ENCODE assay signal across 12 cellular contexts in the genomic region with DNA sequence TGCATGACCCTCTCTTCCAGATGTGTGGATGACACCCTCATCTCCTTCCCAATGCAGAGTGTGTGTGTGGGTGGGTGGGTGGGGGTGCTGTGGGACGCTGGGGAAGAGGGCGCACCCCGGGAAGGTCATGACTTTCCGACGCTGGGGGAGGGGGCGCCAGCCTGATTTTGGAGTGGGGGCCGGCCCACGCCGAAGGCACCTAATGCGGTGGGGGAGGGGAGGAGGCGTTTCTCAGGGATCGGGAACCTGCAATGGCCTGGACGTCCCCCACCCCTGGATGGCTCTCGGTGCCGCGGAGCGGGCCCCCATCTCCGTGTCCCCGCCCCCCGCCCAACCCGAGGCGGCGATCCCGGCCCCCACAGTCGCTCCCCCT. TPM values are rescaled to one million over a fixed set of nuclear protein-coding genes. Genes with fewer than 3 reads are reported as not detected.
DNase-seq lines count a peak whose midpoint lies in the region; ATAC-seq and TF ChIP-seq lines count a peak whose summit lies in the region.
"Had no signal": no experiment of that assay in that cellular context is flagged by ENCODE, and none has a peak within 500 bp of the region (broad histone marks: within the 10 kb centered on the region; RNA-seq: fewer than 3 reads in every experiment).

No MANE protein-coding gene starts in this region.

- no CpG with 5 or more reads among the region's 25 CpGs for WGBS in mesenchymal stem cell
- 3% methylated on average over 25 of the region's 25 CpGs for WGBS in thymus

- no peak overlapping the region for H2AFZ ChIP-seq in mesenchymal stem cell (ENCODE audit: low read depth, low read length)

- peaks cover 71% of the 10 kb centered on the region for H3K27me3 Mint-ChIP-seq in activated naive CD4-positive, alpha-beta T cell treated with anti-CD3 and anti-CD28 coated beads, Interleukin-2, amount 50 U/mL, for 24 hours
- peaks cover 93% of the 10 kb centered on the region for H3K27me3 Mint-ChIP-seq in WTC11 (ENCODE audit: low read depth)

- no peak overlapping the region for H2BK5ac ChIP-seq in mesenchymal stem cell (ENCODE audit: low read depth, low read length, poor library complexity, severe bottlenecking)

- H3K27me3 ChIP-seq in mesenchymal stem cell (ENCODE audit: control insufficient read depth in 1 of 2, insufficient read depth in 1 of 2, low read length in 2 of 2) (peaks cover 91 to 96% of the 10 kb centered on the region in 2 experiments), thymus (ENCODE audit: control insufficient read depth, insufficient read depth) (peaks cover 52% of the 10 kb centered on the region)
- H3K27me3 ChIP-seq: MG63 had no signal

- H2BK120ac ChIP-seq in mesenchymal stem cell (ENCODE audit: low read depth, low read length) = no peak overlapping the region

- H4K91ac ChIP-seq in mesenchymal stem cell (ENCODE audit: low read length) = no peak overlapping the region

- no peak overlapping the region for H3K27ac Mint-ChIP-seq in activated naive CD4-positive, alpha-beta T cell treated with anti-CD3 and anti-CD28 coated beads, Interleukin-2, amount 50 U/mL, for 24 hours
- H3K27ac Mint-ChIP-seq in WTC11 = no peak overlapping the region
- H3K27ac Mint-ChIP-seq: activated T-cell treated with anti-CD3 and anti-CD28 coated beads, Interleukin-2, amount 50 U/mL, for 72 hours had no signal

- no peak overlapping the region for H3K4me3 ChIP-seq in mesenchymal stem cell (ENCODE audit: insufficient read depth in 1 of 2, low read depth in 1 of 2, low read length in 2 of 2)
- peak overlapping the region; percentile 17 for H3K4me3 ChIP-seq in thymus (ENCODE audit: low read length)
- H3K4me3 ChIP-seq: MG63 had no signal

- H2BK15ac ChIP-seq in mesenchymal stem cell (ENCODE audit: low read depth, poor library complexity, severe bottlenecking) = peak overlapping the region; percentile 54

- TF ChIP-seq CTCF in WTC11 (IDR thresholded peaks at IDR 0.05) = no peak

- H3K9ac ChIP-seq in mesenchymal stem cell (ENCODE audit: low read length) = no peak overlapping the region

- H3K27ac ChIP-seq in mesenchymal stem cell (ENCODE audit: low read length, poor library complexity, severe bottlenecking) = no peak overlapping the region
- no peak overlapping the region for H3K27ac ChIP-seq in thymus (ENCODE audit: low read depth)

- H3K4me1 ChIP-seq in mesenchymal stem cell (ENCODE audit: control insufficient read depth, insufficient read depth, low read depth, low read length) = peaks cover 12% of the 10 kb centered on the region
- H3K4me1 ChIP-seq in thymus (ENCODE audit: control insufficient read depth, insufficient read depth, low read length) = no peaks in the 10 kb centered on the region

- H2BK12ac ChIP-seq in mesenchymal stem cell (ENCODE audit: low read length in 2 of 2) = no peak overlapping the region

- no peaks in the 10 kb centered on the region for H3K9me3 ChIP-seq in mesenchymal stem cell (ENCODE audit: control insufficient read depth, low read length)
- no peaks in the 10 kb centered on the region for H3K9me3 ChIP-seq in thymus (ENCODE audit: control insufficient read depth)
- H3K9me3 ChIP-seq: MG63 had no signal

- no peaks in the 10 kb centered on the region for H3K36me3 Mint-ChIP-seq in activated naive CD4-positive, alpha-beta T cell treated with anti-CD3 and anti-CD28 coated beads, Interleukin-2, amount 50 U/mL, for 24 hours
- no peaks in the 10 kb centered on the region for H3K36me3 Mint-ChIP-seq in WTC11

- no peak overlapping the region for H2AK5ac ChIP-seq in mesenchymal stem cell (ENCODE audit: low read length, severe bottlenecking)

- H3K4ac ChIP-seq in mesenchymal stem cell (ENCODE audit: low read depth in 1 of 2, low read length in 2 of 2) = no peak overlapping the region

- H3K36me3 ChIP-seq in mesenchymal stem cell (ENCODE audit: control insufficient read depth in 1 of 2, insufficient read depth in 2 of 2, low read depth in 1 of 2, low read length in 2 of 2) (no peaks in the 10 kb centered on the region), thymus (ENCODE audit: control insufficient read depth, insufficient read depth) (no peaks in the 10 kb centered on the region)
- H3K36me3 ChIP-seq: MG63 had no signal

- POLR2A ChIA-PET in WTC11 (lab: Charles Lee) = no interaction called here

- ATAC-seq in WTC11 = no peak

- H3K79me1 ChIP-seq in mesenchymal stem cell (replicated peaks; ENCODE audit: low read length, poor library complexity, severe bottlenecking) = no peaks in the 10 kb centered on the region

- no peak overlapping the region for H3K18ac ChIP-seq in mesenchymal stem cell (ENCODE audit: low read depth in 1 of 2, low read length in 2 of 2)

- H3K14ac ChIP-seq in mesenchymal stem cell (ENCODE audit: low read length in 2 of 2) = no peak overlapping the region

- H3K23ac ChIP-seq in mesenchymal stem cell (ENCODE audit: low read length in 2 of 2) = no peak overlapping the region

- peak overlapping the region; percentile 50 for H3K4me3 Mint-ChIP-seq in activated naive CD4-positive, alpha-beta T cell treated with anti-CD3 and anti-CD28 coated beads, Interleukin-2, amount 50 U/mL, for 24 hours
- H3K4me3 Mint-ChIP-seq in WTC11 = peak overlapping the region; percentile 69

- H4K8ac ChIP-seq in mesenchymal stem cell (ENCODE audit: low read length) = no peak overlapping the region

- DNase-seq in activated naive CD4-positive, alpha-beta T cell treated with anti-CD3 and anti-CD28 coated beads, Interleukin-2, amount 50 U/mL, for 16 hours = no peak
- DNase-seq in WTC11 (ENCODE audit: low spot score) (no peak), mesenchymal stem cell (no peak), NCI-H2107 (lab: John Stamatoyannopoulos, UW) (no peak), NCI-H187 (lab: John Stamatoyannopoulos, UW) (no peak)
- no peak for DNase-seq in activated CD4-positive, alpha-beta T cell treated with anti-CD3 and anti-CD28 coated beads for 48 hours
- DNase-seq: foreskin melanocyte; NK-92 treated with Interleukin-12 subunit alpha and Interleukin-12 subunit beta, amount 100 ng/mL, for 24 hours had no signal

- CTCF ChIA-PET in WTC11 (lab: Charles Lee) = interaction anchor here (1.0 to 1.1 kb wide), 6 partner anchors 9 to 91 kb away, joined by 3 to 22 read pairs (median 5); no protein-coding TSS in a partner anchor

- H3K4me1 Mint-ChIP-seq in activated naive CD4-positive, alpha-beta T cell treated with anti-CD3 and anti-CD28 coated beads, Interleukin-2, amount 50 U/mL, for 24 hours = peaks cover 14% of the 10 kb centered on the region
- H3K4me1 Mint-ChIP-seq in WTC11 = peaks cover 42% of the 10 kb centered on the region

- H3K9me3 Mint-ChIP-seq in activated naive CD4-positive, alpha-beta T cell treated with anti-CD3 and anti-CD28 coated beads, Interleukin-2, amount 50 U/mL, for 24 hours = no peaks in the 10 kb centered on the region
- no peaks in the 10 kb centered on the region for H3K9me3 Mint-ChIP-seq in WTC11
- H3K9me3 Mint-ChIP-seq: activated T-cell treated with anti-CD3 and anti-CD28 coated beads, Interleukin-2, amount 50 U/mL, for 72 hours had no signal

- H3K4me2 ChIP-seq in mesenchymal stem cell (ENCODE audit: low read length, poor library complexity, severe bottlenecking) = peak overlapping the region; percentile 76

TF ChIP-seq in WTC11, 78 proteins besides CTCF, POLR2A, EP300 and RAD21:
- TF ChIP-seq TEAD1 (CRISPR knock-in tag; IDR thresholded peaks at IDR 0.05) (no peak), ELF4 (CRISPR knock-in tag; IDR thresholded peaks at IDR 0.05; ENCODE audit: low read depth) (no peak), IRF2 (CRISPR knock-in tag; IDR thresholded peaks at IDR 0.05; ENCODE audit: borderline replicate concordance, low read depth) (no peak), ZNF121 (CRISPR knock-in tag; IDR thresholded peaks at IDR 0.05) (no peak), FOXK1 (CRISPR knock-in tag; IDR thresholded peaks at IDR 0.05) (no peak)
TF ChIP-seq in WTC11: peak in this region for 0.

RNA-seq across cellular contexts. Expression of a gene that starts 33.5 kb away (rescaled TPM):
- 10.7 to 17.3 TPM (median 11.1 TPM) in 3 replicates for total RNA-seq in WTC11 (2021)
- 0.04 TPM for polyA plus RNA-seq in mesenchymal stem cell (2013, experiment 1 of 2)
- polyA plus RNA-seq in mesenchymal stem cell (2013, experiment 2 of 2) = not detected
- 1.1 TPM for polyA plus RNA-seq in thymus
